4 cellular contexts compared by ENCODE assay signal in genomic region chr6:161861061-161861460, GRCh38.
DNase-seq lines count a peak whose midpoint lies in the region; ATAC-seq, FAIRE-seq and TF ChIP-seq lines count a peak whose summit lies in the region.
"Not testable (repeated sequence)": the region's sequence is repeated elsewhere in the genome, so short reads cannot be mapped to it uniquely, and the experiment has no call there.

No MANE protein-coding gene starts in this region.

- POLR2A ChIA-PET in HEK293 (lab: Yijun Ruan, JAX); K562 (lab: Yijun Ruan, JAX): not testable (repeated sequence)

- H3K9me3 Mint-ChIP-seq in activated naive CD4-positive, alpha-beta T cell treated with anti-CD3 and anti-CD28 coated beads, Interleukin-2, amount 50 U/mL, for 24 hours; nephron progenitor cell: not testable (repeated sequence)

- not testable (repeated sequence) for BruUV-seq in K562 (replicated peaks; lab: Mats Ljungman, UMichigan)

- not testable (repeated sequence) for DNase-seq in K562 (ENCODE audit: extremely low read depth in 1 of 4, low spot score in 3 of 4); nephron progenitor cell

- H3K27me3 Mint-ChIP-seq in activated naive CD4-positive, alpha-beta T cell treated with anti-CD3 and anti-CD28 coated beads, Interleukin-2, amount 50 U/mL, for 24 hours; nephron progenitor cell (ENCODE audit: low read depth, poor library complexity): not testable (repeated sequence)

- not testable (repeated sequence) for H3K9ac ChIP-seq in K562 (ENCODE audit: insufficient read depth in 1 of 2, low read depth in 2 of 2, low read length in 2 of 2)

- not testable (repeated sequence) for H3K9me3 ChIP-seq in HEK293 (ENCODE audit: control insufficient read depth, insufficient read depth, low read depth, low read length); K562 (replicated peaks; ENCODE audit: control insufficient read depth, insufficient read depth, low read depth, low read length)

- not testable (repeated sequence) for TF ChIP-seq EP300 in K562 (IDR thresholded peaks at IDR 0.05; ENCODE audit: low read length)

- H3K9me1 ChIP-seq in K562 (ENCODE audit: control insufficient read depth, insufficient read depth, low read length) = not testable (repeated sequence)

- not testable (repeated sequence) for H3K4me1 ChIP-seq in HEK293 (ENCODE audit: control insufficient read depth, insufficient read depth, low read length); K562 (replicated peaks in 1 of 2; ENCODE audit: control insufficient read depth in 2 of 2, insufficient read depth in 2 of 2, low read length in 2 of 2)

- H3K36me3 Mint-ChIP-seq in activated naive CD4-positive, alpha-beta T cell treated with anti-CD3 and anti-CD28 coated beads, Interleukin-2, amount 50 U/mL, for 24 hours; nephron progenitor cell (ENCODE audit: low read depth): not testable (repeated sequence)

- H3K27ac Mint-ChIP-seq in activated naive CD4-positive, alpha-beta T cell treated with anti-CD3 and anti-CD28 coated beads, Interleukin-2, amount 50 U/mL, for 24 hours = peak overlapping the region; percentile 74
- peak overlapping the region; percentile 64 for H3K27ac Mint-ChIP-seq in nephron progenitor cell

- not testable (repeated sequence) for H3K27me3 ChIP-seq in K562 (ENCODE audit: control insufficient read depth in 2 of 2, insufficient read depth in 2 of 2, low read length in 2 of 2)

- not testable (repeated sequence) for H3K4me2 ChIP-seq in K562 (ENCODE audit: insufficient read depth, low read length)

- not testable (repeated sequence) for H3K4me1 Mint-ChIP-seq in activated naive CD4-positive, alpha-beta T cell treated with anti-CD3 and anti-CD28 coated beads, Interleukin-2, amount 50 U/mL, for 24 hours; nephron progenitor cell

- WGBS in K562 (ENCODE audit: insufficient coverage, low coverage, missing lambda C conversion rate) = 0% methylated on average over 2 of the region's 2 CpGs

- not testable (repeated sequence) for TF ChIP-seq POLR2A in K562 (conservative IDR thresholded peaks at IDR 0.05)

- not testable (repeated sequence) for TF ChIP-seq RAD21 in K562 (CRISPR knock-in tag; conservative IDR thresholded peaks at IDR 0.05 in 1 of 2, IDR thresholded peaks at IDR 0.05 in 1 of 2)

- intact Hi-C loops in K562 (cut with micrococcal nuclease) = not testable (repeated sequence)

- in situ Hi-C loops in K562 (cut with MboI) = not testable (repeated sequence)

- not testable (repeated sequence) for H3K36me3 ChIP-seq in HEK293 (ENCODE audit: control insufficient read depth in 2 of 2, insufficient read depth in 1 of 2, low read length in 2 of 2); K562 (ENCODE audit: control insufficient read depth, insufficient read depth, low read length)

- H3K79me2 ChIP-seq in K562 (ENCODE audit: control insufficient read depth, insufficient read depth, low read length) = not testable (repeated sequence)

- not testable (repeated sequence) for H3K4me3 Mint-ChIP-seq in activated naive CD4-positive, alpha-beta T cell treated with anti-CD3 and anti-CD28 coated beads, Interleukin-2, amount 50 U/mL, for 24 hours; nephron progenitor cell

- CTCF ChIA-PET in HEK293 (lab: Yijun Ruan, JAX); K562 (lab: Yijun Ruan, JAX; ENCODE audit: low intra/inter-chr PET ratio): not testable (repeated sequence)

- not testable (repeated sequence) for H2AFZ ChIP-seq in K562 (ENCODE audit: low read depth, low read length)

- ATAC-seq in K562 = not testable (repeated sequence)

- not testable (repeated sequence) for H3K27ac ChIP-seq in HEK293 (ENCODE audit: extremely low read depth, low read depth, low read length); K562 (ENCODE audit: extremely low read depth, low read depth, low read length)

- TF ChIP-seq CTCF in HEK293 (tag by site-specific recombination; IDR thresholded peaks at IDR 0.05); K562 (IDR thresholded peaks at IDR 0.05 in 2 of 3, conservative IDR thresholded peaks at IDR 0.05 in 1 of 3; ENCODE audit: insufficient read depth in 2 of 3, low read depth in 1 of 3, low read length in 3 of 3); nephron progenitor cell (IDR thresholded peaks at IDR 0.05): not testable (repeated sequence)

- not testable (repeated sequence) for FAIRE-seq in K562 (lab: Jason Lieb, UNC)

- not testable (repeated sequence) for H3K4me3 ChIP-seq in HEK293 (ENCODE audit: low read depth, low read length); K562

- H4K20me1 ChIP-seq in K562 (replicated peaks; ENCODE audit: control insufficient read depth, insufficient read depth, low read length) = not testable (repeated sequence)

TF ChIP-seq in HEK293, 187 proteins besides CTCF, POLR2A, EP300 and RAD21:
- TF ChIP-seq ZNF146 (tag by site-specific recombination; IDR thresholded peaks at IDR 0.05) = peak; percentile 62

TF ChIP-seq in K562, 482 proteins besides CTCF, POLR2A, EP300 and RAD21:
- TF ChIP-seq ZNF146 (CRISPR knock-in tag; IDR thresholded peaks at IDR 0.05; ENCODE audit: unreplicated experiment) = peak; percentile 61
